10 cellular contexts compared by ENCODE assay signal in the genomic region with DNA sequence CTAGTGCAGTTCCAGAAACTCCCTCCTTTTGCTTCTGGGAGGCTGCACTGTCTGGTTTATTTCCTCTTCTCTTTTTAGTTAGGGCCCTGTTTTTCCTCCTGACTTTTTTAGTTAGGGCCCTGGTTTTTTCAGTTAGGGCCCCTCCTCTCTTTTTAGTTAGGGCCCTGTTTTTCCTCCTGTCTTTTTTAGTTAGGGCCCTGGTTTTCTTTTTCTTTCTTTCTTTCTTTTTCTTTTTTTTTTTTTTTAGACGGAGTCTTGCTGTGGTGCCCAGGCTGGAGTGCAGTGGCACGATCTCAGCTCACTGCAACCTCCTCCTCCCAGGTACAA. TPM values are rescaled to one million over a fixed set of nuclear protein-coding genes. Genes with fewer than 3 reads are reported as not detected.
DNase-seq lines count a peak whose midpoint lies in the region; ATAC-seq and TF ChIP-seq lines count a peak whose summit lies in the region.
"Had no signal": no experiment of that assay in that cellular context is flagged by ENCODE, and none has a peak within 500 bp of the region (broad histone marks: within the 10 kb centered on the region; RNA-seq: fewer than 3 reads in every experiment).

No MANE protein-coding gene starts in this region.

- H2AFZ ChIP-seq in OCI-LY1 (ENCODE audit: low read length), result no peak overlapping the region
- H2AFZ ChIP-seq in neural progenitor cell (replicated peaks), result no peak overlapping the region

- H3K9me2 ChIP-seq in OCI-LY1 (ENCODE audit: low read depth, low read length), result no peaks in the 10 kb centered on the region

- peaks cover 2% of the 10 kb centered on the region for H3K36me3 Mint-ChIP-seq in neural progenitor cell
- H3K36me3 Mint-ChIP-seq in progenitor cell of endocrine pancreas (ENCODE audit: insufficient read depth), result peaks cover 2% of the 10 kb centered on the region

- H3K4me1 ChIP-seq in OCI-LY1 (ENCODE audit: insufficient read depth, low read length, severe bottlenecking) (peaks cover 19% of the 10 kb centered on the region), colonic mucosa (peaks cover 52% of the 10 kb centered on the region), neural progenitor cell (peaks cover 41% of the 10 kb centered on the region), tibial artery (peaks cover 22 to 100% (median 98%) of the 10 kb centered on the region in 4 donors)

- intact Hi-C loops in colonic mucosa (cut with DNase I) (no loop called here), tibial artery (cut with DNase I; ENCODE audit: low total_unique reads) (no loop called here)

- no peaks in the 10 kb centered on the region for H3K79me2 ChIP-seq in OCI-LY1 (ENCODE audit: insufficient read depth, low read length)
- H3K79me2 ChIP-seq in neural progenitor cell (ENCODE audit: low read depth), result no peaks in the 10 kb centered on the region

- H3K36me3 ChIP-seq in OCI-LY1 (ENCODE audit: insufficient read depth, low read length) (no peaks in the 10 kb centered on the region), colonic mucosa (no peaks in the 10 kb centered on the region), neural progenitor cell (no peaks in the 10 kb centered on the region), tibial artery (peaks cover 0 to 5% (median 4%) of the 10 kb centered on the region in 3 donors)

- peaks cover 3% of the 10 kb centered on the region for H3K27me3 Mint-ChIP-seq in neural progenitor cell (ENCODE audit: insufficient read depth, low read depth)
- H3K27me3 Mint-ChIP-seq in progenitor cell of endocrine pancreas, result peaks cover 13% of the 10 kb centered on the region

- ATAC-seq in GM18858 (IDR thresholded peaks at IDR 0.05; ENCODE audit: unreplicated experiment), result no peak

- DNase-seq in colonic mucosa (no peak), neural progenitor cell (ENCODE audit: low spot score) (no peak), tibial artery (no peak), DMS53 (lab: John Stamatoyannopoulos, UW) (no peak), progenitor cell of endocrine pancreas (ENCODE audit: low spot score, unreplicated experiment) (no peak)
- DNase-seq: activated CD4-positive, alpha-beta T cell treated with anti-CD3 and anti-CD28 coated beads for 48 hours; DMS79; effector CD4-positive, alpha-beta T cell had no signal

- H3K9me3 Mint-ChIP-seq in neural progenitor cell (peaks cover 2% of the 10 kb centered on the region), progenitor cell of endocrine pancreas (ENCODE audit: low read depth) (no peaks in the 10 kb centered on the region)

- peak overlapping the region; percentile 58 for H3K27ac Mint-ChIP-seq in neural progenitor cell
- H3K27ac Mint-ChIP-seq in progenitor cell of endocrine pancreas, result no peak overlapping the region

- H3K27ac ChIP-seq in OCI-LY1 (ENCODE audit: low read depth, low read length, poor library complexity, severe bottlenecking), result peak overlapping the region; percentile 38
- H3K27ac ChIP-seq in colonic mucosa, result peak overlapping the region; percentile 98
- no peak overlapping the region for H3K27ac ChIP-seq in neural progenitor cell
- peak overlapping the region; percentile 92 to 95 for H3K27ac ChIP-seq in tibial artery

- peaks cover 72% of the 10 kb centered on the region for H3K4me1 Mint-ChIP-seq in neural progenitor cell
- H3K4me1 Mint-ChIP-seq in progenitor cell of endocrine pancreas (ENCODE audit: low read depth), result peaks cover 18% of the 10 kb centered on the region

- H3K4me3 ChIP-seq in OCI-LY1 (ENCODE audit: low read depth, low read length, poor library complexity, severe bottlenecking), result no peak overlapping the region
- H3K4me3 ChIP-seq in colonic mucosa, result no peak overlapping the region
- H3K4me3 ChIP-seq in neural progenitor cell, result no peak overlapping the region
- no peak overlapping the region for H3K4me3 ChIP-seq in tibial artery

- H3K4me3 Mint-ChIP-seq in neural progenitor cell (no peak overlapping the region), progenitor cell of endocrine pancreas (ENCODE audit: low read depth) (no peak overlapping the region)

- no peaks in the 10 kb centered on the region for H3K27me3 ChIP-seq in OCI-LY1 (ENCODE audit: insufficient read depth, low read length)
- no peaks in the 10 kb centered on the region for H3K27me3 ChIP-seq in colonic mucosa
- peaks cover 59% of the 10 kb centered on the region for H3K27me3 ChIP-seq in neural progenitor cell
- H3K27me3 ChIP-seq in tibial artery, result no peaks in the 10 kb centered on the region

- H3K9ac ChIP-seq in OCI-LY1 (ENCODE audit: low read length) (no peak overlapping the region), colonic mucosa (ENCODE audit: low read depth in 2 of 2, low read length in 2 of 2) (no peak overlapping the region), neural progenitor cell (no peak overlapping the region)

- TF ChIP-seq CTCF in OCI-LY1 (IDR thresholded peaks at IDR 0.05; ENCODE audit: low read length) (no peak), colonic mucosa (IDR thresholded peaks at IDR 0.05) (no peak), neural progenitor cell (IDR thresholded peaks at IDR 0.05) (no peak), tibial artery (IDR thresholded peaks at IDR 0.05) (no peak), progenitor cell of endocrine pancreas (IDR thresholded peaks at IDR 0.05; ENCODE audit: unreplicated experiment) (no peak)

- H3F3A ChIP-seq in OCI-LY1 (ENCODE audit: insufficient read depth, low read length), result no peaks in the 10 kb centered on the region
- peaks cover 39% of the 10 kb centered on the region for H3F3A ChIP-seq in neural progenitor cell (ENCODE audit: low read depth)

- H4K20me1 ChIP-seq in OCI-LY1 (ENCODE audit: insufficient read depth, low read length) (no peaks in the 10 kb centered on the region), neural progenitor cell (ENCODE audit: low read depth) (peaks cover 32% of the 10 kb centered on the region)

- H3K9me3 ChIP-seq in OCI-LY1 (ENCODE audit: low read length) (no peaks in the 10 kb centered on the region), colonic mucosa (no peaks in the 10 kb centered on the region), neural progenitor cell (ENCODE audit: low read depth) (no peaks in the 10 kb centered on the region), tibial artery (no peaks in the 10 kb centered on the region)

- H3K4me2 ChIP-seq in OCI-LY1 (ENCODE audit: low read length) (no peak overlapping the region; the same call in 1 of the 2 replicates), neural progenitor cell (no peak overlapping the region)

RNA-seq across cellular contexts. Expression of a gene that starts 15.1 kb away (rescaled TPM):
- total RNA-seq in colonic mucosa (100 to 1,000 TPM; 413 to 553 TPM), neural progenitor cell (ENCODE audit: low replicate concordance) (72.1 and 114 TPM in 2 replicates), progenitor cell of endocrine pancreas (35.0 and 41.4 TPM in 2 replicates)
